8 cellular contexts compared by ENCODE assay signal in the genomic region with DNA sequence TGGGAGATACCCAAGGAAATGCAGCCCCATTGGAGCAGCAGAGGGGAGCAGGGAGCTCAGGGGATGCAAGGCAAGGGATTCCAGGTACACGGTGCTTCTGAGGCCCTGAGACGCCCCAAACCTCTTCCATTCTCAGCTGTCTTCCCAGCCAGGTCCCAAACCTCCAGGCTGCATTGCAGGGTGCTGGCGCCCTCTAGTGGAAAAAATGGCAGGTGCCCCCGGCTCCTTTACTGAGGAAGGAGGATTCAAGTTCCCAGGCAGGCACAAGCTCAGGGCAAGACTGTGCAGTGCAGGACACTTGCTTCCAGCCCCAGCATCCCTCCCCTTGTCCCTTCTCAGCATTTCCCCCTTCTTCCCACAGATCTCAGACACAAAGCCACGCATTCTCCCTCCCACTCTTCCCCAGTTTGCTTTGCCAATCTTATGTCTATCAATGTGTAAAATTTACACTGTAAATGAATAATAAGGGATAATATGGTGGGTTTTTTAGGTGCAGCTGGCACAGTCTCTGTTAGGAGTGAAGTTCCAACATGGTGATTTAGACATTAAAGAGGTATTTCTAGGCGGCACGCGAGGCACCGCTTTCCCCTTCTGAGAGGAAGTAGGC. TPM values are rescaled to one million over a fixed set of nuclear protein-coding genes. Genes with fewer than 3 reads are reported as not detected.
DNase-seq lines count a peak whose midpoint lies in the region; ATAC-seq and TF ChIP-seq lines count a peak whose summit lies in the region.

No MANE protein-coding gene starts in this region.

- no peaks in the 10 kb centered on the region for H3K27me3 ChIP-seq in HAP-1 (ENCODE audit: low read depth)

- in situ Hi-C loops in HAP-1 (cut with MboI; ENCODE audit: low sequenced_read_pairs): loop anchor here (5.0 to 10.0 kb wide), 2 partner anchors 380 to 1053 kb away; no protein-coding TSS in a partner anchor

- H3K4me3 ChIP-seq in HAP-1: no peak overlapping the region

- H3K9me3 Mint-ChIP-seq in WTC11: no peaks in the 10 kb centered on the region

- ATAC-seq in WTC11 (peak; percentile 77), HG03095 (IDR thresholded peaks at IDR 0.05; ENCODE audit: unreplicated experiment) (no peak)

- POLR2A ChIA-PET in GM10248 (lab: Yijun Ruan, JAX) (no interaction called here), WTC11 (lab: Charles Lee) (interaction anchor here (0.6 to 1.0 kb wide), 4 partner anchors 15 to 170 kb away, joined by 3 to 6 read pairs (median 3); partner anchors contain the start of gene GPAM)

- TF ChIP-seq CTCF in GM10248 (IDR thresholded peaks at IDR 0.05; ENCODE audit: control extremely low read depth, extremely low read depth, low read depth, missing control alignments) (peak; percentile 90), WTC11 (IDR thresholded peaks at IDR 0.05) (peak; percentile 96)

- DNase-seq in GM10248 (ENCODE audit: extremely low spot score) (peak; percentile 82), HAP-1 (ENCODE audit: low spot score in 2 of 2) (peak; percentile 31 to 89), NCI-H1694 (lab: John Stamatoyannopoulos, UW) (peak; percentile 15), WTC11 (ENCODE audit: low spot score) (peak; percentile 95), caudate nucleus (lab: John Stamatoyannopoulos, UW) (peak in 54 of 61 donors; percentile 4 to 83 (median 48)), kidney tubule cell (ENCODE audit: low spot score) (peak; percentile 71)
- peak; percentile 77 to 79 for DNase-seq in stimulated activated CD4-positive, alpha-beta T cell treated with anti-CD3 and anti-CD28 coated beads, Interleukin-2, amount 100 ng/mL, for 24 hours

- no peaks in the 10 kb centered on the region for H3K4me1 ChIP-seq in HAP-1

- no peak overlapping the region for H3K4me3 Mint-ChIP-seq in WTC11

- H3K9me3 ChIP-seq in HAP-1: no peaks in the 10 kb centered on the region

- H3K27ac ChIP-seq in caudate nucleus (ENCODE audit: low read depth, low read length): no peak overlapping the region

- no peaks in the 10 kb centered on the region; the same call in 1 of the 2 replicates for H3K27me3 Mint-ChIP-seq in WTC11 (ENCODE audit: low read depth)

- CTCF ChIA-PET in GM10248 (lab: Yijun Ruan, JAX) (interaction anchor here (0.6 to 10.4 kb wide), 55 partner anchors 16 to 1838 kb away, joined by 3 to 250 read pairs (median 4); partner anchors contain the start of gene TECTB), WTC11 (lab: Charles Lee) (interaction anchor here (0.5 to 2.9 kb wide), 75 partner anchors 9 to 1576 kb away, joined by 3 to 75 read pairs (median 4); partner anchors contain the start of genes ADRA2A, BBIP1 and SHOC2)

- H3K27ac Mint-ChIP-seq in WTC11: no peak overlapping the region

- H3K36me3 Mint-ChIP-seq in WTC11: no peaks in the 10 kb centered on the region

- H3K36me3 ChIP-seq in HAP-1 (replicated peaks): no peaks in the 10 kb centered on the region

- H3K4me1 Mint-ChIP-seq in WTC11: peaks cover 12% of the 10 kb centered on the region

TF ChIP-seq in WTC11, 78 proteins besides CTCF, POLR2A, EP300 and RAD21:
- TF ChIP-seq HMGXB4 (CRISPR knock-in tag; IDR thresholded peaks at IDR 0.05) (0 out of 2 replicates have a peak, but pooled peaks have one; percentile 41), EMX1 (CRISPR knock-in tag; IDR thresholded peaks at IDR 0.05) (no peak), ZNF317 (CRISPR knock-in tag; IDR thresholded peaks at IDR 0.05; ENCODE audit: borderline replicate concordance, low read depth) (0 out of 2 replicates have a peak, but pooled peaks have one; percentile 35), TEAD1 (CRISPR knock-in tag; IDR thresholded peaks at IDR 0.05) (peak; percentile 79; the same call in 1 of the 2 replicates)
TF ChIP-seq in WTC11: peak in this region for 3.

RNA-seq across cellular contexts. Expression of gene GPAM, which starts 46.1 kb away (rescaled TPM):
- 10.7 to 12.2 TPM (median 11.3 TPM) in 3 replicates for total RNA-seq in WTC11 (2021)

Comparison
In these comparisons a context has a peak if more than half of its experiments do, and no peak if none do; other contexts are left out.
1. DNase-seq: peak in every context shown above with its lines; median percentile 95 in WTC11; 82 in GM10248; 78 in stimulated activated CD4-positive, alpha-beta T cell treated with anti-CD3 and anti-CD28 coated beads, Interleukin-2, amount 100 ng/mL, for 24 hours; 71 in kidney tubule cell; 60 in HAP-1; 48 in caudate nucleus; 15 in NCI-H1694.